31 cellular contexts compared by ENCODE assay signal in genomic region chr7:149369497-149369896, GRCh38.
DNase-seq lines count a peak whose midpoint lies in the region; ATAC-seq and TF ChIP-seq lines count a peak whose summit lies in the region.
"Had no signal": no experiment of that assay in that cellular context is flagged by ENCODE, and none has a peak within 500 bp of the region (broad histone marks: within the 10 kb centered on the region; RNA-seq: fewer than 3 reads in every experiment).

No MANE protein-coding gene starts in this region.

- intact Hi-C loops in psoas muscle (cut with DNase I) = no loop called here

- POLR2A ChIA-PET in RWPE1 (lab: Yijun Ruan, JAX; ENCODE audit: low non-redundant PET) = no interaction called here

- H3K9me3 Mint-ChIP-seq in mesothelial cell of epicardium = peaks cover 25% of the 10 kb centered on the region

- H3K27me3 Mint-ChIP-seq in mesothelial cell of epicardium (ENCODE audit: low read depth) = no peaks in the 10 kb centered on the region

- H3K9me3 ChIP-seq in psoas muscle = peaks cover 6% of the 10 kb centered on the region
- H3K9me3 ChIP-seq: BE2C had no signal

- peaks cover 5% of the 10 kb centered on the region for H3K36me3 Mint-ChIP-seq in mesothelial cell of epicardium
- H3K36me3 Mint-ChIP-seq: brain had no signal

- H3K27ac Mint-ChIP-seq in mesothelial cell of epicardium = peak overlapping the region; percentile 71
- H3K27ac Mint-ChIP-seq: activated CD8-positive, alpha-beta T cell treated with anti-CD3 and anti-CD28 coated beads, Interleukin-2, amount 10 ng/mL, durations not matched to agents 7 days and 5 days; activated naive CD4-positive, alpha-beta T cell treated with anti-CD3 and anti-CD28 coated beads, Interleukin-2, amount 50 U/mL, for 24 hours; activated T-helper 2 cell treated with anti-CD3 and anti-CD28 coated beads, Interferon-gamma antibody, Interleukin-2, Interleukin-4, amounts not matched to agents 10 μg/mL and 5 μg/mL and 100 μg/mL, durations not matched to agents 14 hours and 24 hours and 36 hours; brain; stimulated activated memory B cell treated with anti-CD40 and anti-IgM and Interleukin-4, amounts not matched to agents 10 μg/mL and 1 μg/mL and 100 μg/mL, for 72 hours; T-helper 2 cell treated with Interferon-gamma antibody and Interleukin-4, amounts not matched to agents 5 μg/mL and 100 μg/mL, for 36 hours had no signal

- TF ChIP-seq CTCF in LNCaP clone FGC (IDR thresholded peaks at IDR 0.05; ENCODE audit: control insufficient read depth, extremely low read depth, insufficient read depth) = no peak
- no peak for TF ChIP-seq CTCF in RWPE1 (conservative IDR thresholded peaks at IDR 0.05; ENCODE audit: low read depth)
- TF ChIP-seq CTCF in mesothelial cell of epicardium (IDR thresholded peaks at IDR 0.05; ENCODE audit: unreplicated experiment) = no peak
- TF ChIP-seq CTCF in psoas muscle (IDR thresholded peaks at IDR 0.05) = no peak

- peaks cover 9% of the 10 kb centered on the region for H3K4me1 Mint-ChIP-seq in mesothelial cell of epicardium
- H3K4me1 Mint-ChIP-seq: activated naive CD4-positive, alpha-beta T cell treated with anti-CD3 and anti-CD28 coated beads, Interleukin-2, amount 50 U/mL, for 24 hours; brain; nephron; stimulated activated memory B cell treated with anti-CD40 and anti-IgM and Interleukin-4, amounts not matched to agents 10 μg/mL and 1 μg/mL and 100 μg/mL, for 72 hours had no signal

- H3K27me3 ChIP-seq in psoas muscle (ENCODE audit: insufficient read depth in 3 of 3, low read length in 2 of 3) = no peaks in the 10 kb centered on the region
- H3K27me3 ChIP-seq: BE2C, dorsolateral prefrontal cortex, upper lobe of left lung had no signal

- H3K4me1 ChIP-seq in psoas muscle = no peaks in the 10 kb centered on the region
- H3K4me1 ChIP-seq: BE2C, heart left ventricle, upper lobe of left lung had no signal

- no peak overlapping the region for H3K4me3 ChIP-seq in LNCaP clone FGC (ENCODE audit: low read depth, low read length)
- no peak overlapping the region for H3K4me3 ChIP-seq in psoas muscle
- H3K4me3 ChIP-seq: dorsolateral prefrontal cortex, heart left ventricle, lung, upper lobe of left lung had no signal

- H3K36me3 ChIP-seq in psoas muscle (ENCODE audit: insufficient read depth in 1 of 2, low read depth in 1 of 2) = no peaks in the 10 kb centered on the region
- H3K36me3 ChIP-seq: BE2C, heart left ventricle, upper lobe of left lung had no signal

- CTCF ChIA-PET in RWPE1 (lab: Yijun Ruan, JAX) = no interaction called here

- H3K27ac ChIP-seq in RWPE1 = no peak overlapping the region
- H3K27ac ChIP-seq in psoas muscle = no peak overlapping the region
- H3K27ac ChIP-seq: dorsolateral prefrontal cortex, heart left ventricle, KMS-11, upper lobe of left lung had no signal

- DNase-seq in DMS53 (lab: John Stamatoyannopoulos, UW) (peak; percentile 82), LNCaP clone FGC (ENCODE audit: low read depth) (peak; percentile 91), RWPE1 (ENCODE audit: low spot score) (peak; percentile 8), mesothelial cell of epicardium (ENCODE audit: low spot score in 2 of 2, unreplicated experiment in 2 of 2) (no peak), psoas muscle (no peak), OCI-M1 (lab: John Stamatoyannopoulos, UW) (no peak), HUDEP-2 (lab: John Stamatoyannopoulos, UW; ENCODE audit: unreplicated experiment in 76 of 76) (no peak), NCI-H1930 (lab: John Stamatoyannopoulos, UW) (no peak)
- DNase-seq: ACHN; activated CD8-positive, alpha-beta T cell treated with anti-CD3 and anti-CD28 coated beads, Interleukin-2, amount 10 ng/mL, durations not matched to agents 7 days and 5 days; amniotic stem cell; BE2C; DMS153; dorsolateral prefrontal cortex; foreskin melanocyte; heart left ventricle; NCI-H1417; NCI-H2081; NCI-H446 treated with DMSO at 0.1 percent for 48 hours; NK-92 treated with Interleukin-12 subunit alpha and Interleukin-12 subunit beta, amount 100 ng/mL, for 24 hours; retina; SHP77; upper lobe of left lung had no signal

- H3K4me3 Mint-ChIP-seq in mesothelial cell of epicardium = no peak overlapping the region
- H3K4me3 Mint-ChIP-seq: activated CD8-positive, alpha-beta T cell treated with anti-CD3 and anti-CD28 coated beads, Interleukin-2, amount 10 ng/mL, durations not matched to agents 7 days and 5 days; activated naive CD4-positive, alpha-beta T cell treated with anti-CD3 and anti-CD28 coated beads, Interleukin-2, amount 50 U/mL, for 24 hours; brain; nephron; stimulated activated memory B cell treated with anti-CD40 and anti-IgM and Interleukin-4, amounts not matched to agents 10 μg/mL and 1 μg/mL and 100 μg/mL, for 72 hours; T-helper 2 cell treated with Interferon-gamma antibody and Interleukin-4, amounts not matched to agents 5 μg/mL and 100 μg/mL, for 36 hours had no signal

- ATAC-seq in psoas muscle = no peak
- ATAC-seq: activated CD8-positive, alpha-beta T cell treated with anti-CD3 and anti-CD28 coated beads, Interleukin-2, amount 10 ng/mL, durations not matched to agents 7 days and 5 days; heart left ventricle; stimulated activated memory B cell treated with anti-CD40 and anti-IgM and Interleukin-4, amounts not matched to agents 10 μg/mL and 1 μg/mL and 100 μg/mL, for 72 hours had no signal

Comparison
In these comparisons a context has a peak if more than half of its experiments do, and no peak if none do; other contexts are left out.
1. DNase-seq: peak in DMS53 (single experiment), LNCaP clone FGC (single experiment) and RWPE1 (single experiment); none in mesothelial cell of epicardium (0 of 2), psoas muscle (0 of 2), OCI-M1 (single experiment), HUDEP-2 (0 of 76) and NCI-H1930 (0 of 2).